In genomic region chr20:62364911-62365736, GRCh38 we compare ENCODE assay signal across 9 cellular contexts. TPM values are rescaled to one million over a fixed set of nuclear protein-coding genes. Genes with fewer than 3 reads are reported as not detected.
A peak's percentile ranks its signal among the peaks of the same experiment; 100 is the strongest.
DNase-seq lines count a peak whose midpoint lies in the region; ATAC-seq, FAIRE-seq and TF ChIP-seq lines count a peak whose summit lies in the region.
"Had no signal": no experiment of that assay in that cellular context is flagged by ENCODE, and none has a peak within 500 bp of the region (broad histone marks: within the 10 kb centered on the region; RNA-seq: fewer than 3 reads in every experiment).

No MANE protein-coding gene starts in this region.

- CTCF ChIA-PET in CD8-positive, alpha-beta memory T cell (lab: Charles Lee): interaction anchor here (1.9 kb wide), 1 partner anchor 18 kb away, joined by 5 read pairs; no protein-coding TSS in a partner anchor

- peaks cover 0 to 8% (median 2%) of the 10 kb centered on the region in 3 donors for H3K4me1 Mint-ChIP-seq in CD8-positive, alpha-beta memory T cell

- H3K9me3 Mint-ChIP-seq in CD8-positive, alpha-beta memory T cell: no peaks in the 10 kb centered on the region

- H3K36me3 Mint-ChIP-seq in CD8-positive, alpha-beta memory T cell: no peaks in the 10 kb centered on the region

- POLR2A ChIA-PET in CD8-positive, alpha-beta memory T cell (lab: Charles Lee): no interaction called here

- H3K4me3 Mint-ChIP-seq in CD8-positive, alpha-beta memory T cell: peak overlapping the region in 5 of 7 donors; percentile 36 to 73 (median 46)

- TF ChIP-seq CTCF in WERI-Rb-1 (IDR thresholded peaks at IDR 0.05; ENCODE audit: low read depth, low read length) (no peak), heart left ventricle (IDR thresholded peaks at IDR 0.05) (no peak), pancreas (IDR thresholded peaks at IDR 0.05) (no peak), GM20000 (IDR thresholded peaks at IDR 0.05; ENCODE audit: extremely low read depth, missing control alignments) (no peak)

- DNase-seq in CD8-positive, alpha-beta memory T cell: no peak
- DNase-seq in WERI-Rb-1 (peak; percentile 26), heart left ventricle (peak; percentile 65 to 87 (median 77)), pancreas (peak in 5 of 6 donors; percentile 17 to 77 (median 43)), GM20000 (ENCODE audit: low spot score) (no peak)
- no peak for DNase-seq in stimulated activated CD4-positive, alpha-beta T cell treated with anti-CD3 and anti-CD28 coated beads, Interleukin-15, amount 100 ng/mL, for 24 hours
- DNase-seq: NCI-H1930 had no signal

- peak; percentile 43 to 64 (median 63) for ATAC-seq in heart left ventricle
- peak in 2 of 4 donors; percentile 1 for ATAC-seq in pancreas
- ATAC-seq in GM19324 (IDR thresholded peaks at IDR 0.05; ENCODE audit: low FRiP score, unreplicated experiment): no peak
- no peak for ATAC-seq in HG03432 (IDR thresholded peaks at IDR 0.05; ENCODE audit: unreplicated experiment)

- no peaks in the 10 kb centered on the region for H3K9me3 ChIP-seq in CD8-positive, alpha-beta memory T cell (ENCODE audit: low read length)
- no peaks in the 10 kb centered on the region for H3K9me3 ChIP-seq in WERI-Rb-1 (ENCODE audit: severe bottlenecking)
- H3K9me3 ChIP-seq in heart left ventricle: no peaks in the 10 kb centered on the region
- no peaks in the 10 kb centered on the region for H3K9me3 ChIP-seq in pancreas

- H3K27ac ChIP-seq in CD8-positive, alpha-beta memory T cell (ENCODE audit: low read depth, low read length): no peak overlapping the region
- H3K27ac ChIP-seq in WERI-Rb-1 (peak overlapping the region; percentile 93), heart left ventricle (peak overlapping the region; percentile 84 to 97 (median 93)), pancreas (peak overlapping the region; percentile 27 to 64 (median 53))

- FAIRE-seq in pancreas (lab: Jason Lieb, UNC): no peak

- no peaks in the 10 kb centered on the region for H3K36me3 ChIP-seq in CD8-positive, alpha-beta memory T cell (ENCODE audit: insufficient read depth, low read length)
- H3K36me3 ChIP-seq in WERI-Rb-1 (peaks cover 27% of the 10 kb centered on the region), heart left ventricle (peaks cover 0 to 15% (median 0%) of the 10 kb centered on the region in 9 donors), pancreas (no peaks in the 10 kb centered on the region)

- H3K27me3 ChIP-seq in CD8-positive, alpha-beta memory T cell (ENCODE audit: insufficient read depth, low read length, poor library complexity, severe bottlenecking): peaks cover 22% of the 10 kb centered on the region
- no peaks in the 10 kb centered on the region for H3K27me3 ChIP-seq in WERI-Rb-1 (ENCODE audit: insufficient read depth, low read depth, severe bottlenecking)
- peaks cover 0 to 33% (median 0%) of the 10 kb centered on the region in 9 donors for H3K27me3 ChIP-seq in heart left ventricle
- no peaks in the 10 kb centered on the region for H3K27me3 ChIP-seq in pancreas

- H3K27ac Mint-ChIP-seq in CD8-positive, alpha-beta memory T cell: no peak overlapping the region

- intact Hi-C loops in heart left ventricle (cut with DNase I) (loop anchor here in 1 of 10 donors (5.0 kb wide), 1 partner anchor 63 kb away; the partner anchor contains the start of gene ADRM1), pancreas (cut with DNase I) (no loop called here)

- peaks cover 18% of the 10 kb centered on the region for H3K4me1 ChIP-seq in CD8-positive, alpha-beta memory T cell (ENCODE audit: insufficient read depth, low read length)
- H3K4me1 ChIP-seq in heart left ventricle (peaks cover 22 to 95% (median 84%) of the 10 kb centered on the region in 12 donors), pancreas (peaks cover 21 to 29% (median 25%) of the 10 kb centered on the region in 3 donors)

- no peak overlapping the region for H3K4me3 ChIP-seq in CD8-positive, alpha-beta memory T cell (ENCODE audit: low read length)
- H3K4me3 ChIP-seq in WERI-Rb-1 (ENCODE audit: low read depth, low read length) (peak overlapping the region; percentile 83; the same call in 1 of the 2 replicates), heart left ventricle (peak overlapping the region in 11 of 12 donors; percentile 75 to 97 (median 91)), pancreas (peak overlapping the region in 2 of 4 donors; percentile 89 to 94)

- 33 to 42% (median 36%) methylated on average over 25 to 27 of the region's 27 CpGs for WGBS in heart left ventricle, 4 donors
- WGBS in pancreas, 2 donors: 39 to 46% methylated on average over 27 of the region's 27 CpGs

- TF ChIP-seq POLR2A in heart left ventricle (IDR thresholded peaks at IDR 0.05): peak in 1 of 2 donors; percentile 14

- H3K27me3 Mint-ChIP-seq in CD8-positive, alpha-beta memory T cell: peaks cover 19 to 32% of the 10 kb centered on the region in 2 donors

RNA-seq across cellular contexts. Expression of gene LAMA5, which starts 2.0 kb away (rescaled TPM):
- under 1 TPM; 0.13 to 0.78 TPM for total RNA-seq in CD8-positive, alpha-beta memory T cell
- polyA plus RNA-seq in CD8-positive, alpha-beta memory T cell: not detected
- total RNA-seq in heart left ventricle: 100 to 1,000 TPM in 1 of 9 donors, 10 to 100 TPM in 8; 57.4 to 107 (median 73.6) TPM
- 100 to 1,000 TPM in 1 of 2 donors, 10 to 100 TPM in 1; 72.0 to 128 TPM for polyA plus RNA-seq in heart left ventricle
- total RNA-seq in pancreas: 10 to 100 TPM; 43.6 to 89.5 (median 59.4) TPM
- polyA plus RNA-seq in pancreas: 100 to 1,000 TPM; 259 to 344 TPM

RNA-seq across cellular contexts. Expression of gene RPS21, which starts 21.8 kb away (rescaled TPM):
- 1,000 to 10,000 TPM; 2,034 to 2,072 TPM for total RNA-seq in CD8-positive, alpha-beta memory T cell
- 2,161 TPM for polyA plus RNA-seq in CD8-positive, alpha-beta memory T cell
- total RNA-seq in heart left ventricle (100 to 1,000 TPM; 434 to 831 (median 670) TPM), pancreas (1,000 to 10,000 TPM in 2 of 6 donors, 100 to 1,000 TPM in 4; 662 to 1,102 (median 850) TPM)
- polyA plus RNA-seq in heart left ventricle (1,000 to 10,000 TPM; 1,943 to 3,051 TPM), pancreas (1,000 to 10,000 TPM; 2,124 to 2,141 TPM)

RNA-seq across cellular contexts. Expression of gene CABLES2, which starts 42.0 kb away (rescaled TPM):
- 1 to 10 TPM; 8.6 to 9.2 TPM for total RNA-seq in CD8-positive, alpha-beta memory T cell
- polyA plus RNA-seq in CD8-positive, alpha-beta memory T cell: 3.2 TPM
- total RNA-seq in heart left ventricle (10 to 100 TPM in 2 of 9 donors, 1 to 10 TPM in 7; 6.1 to 12.0 (median 8.8) TPM), pancreas (1 to 10 TPM; 1.4 to 2.3 (median 1.9) TPM)
- polyA plus RNA-seq in heart left ventricle (10 to 100 TPM in 1 of 2 donors, 1 to 10 TPM in 1; 2.9 to 10.7 TPM), pancreas (1 to 10 TPM; 1.5 to 2.9 TPM)

Comparison
In these comparisons a context has a peak if more than half of its experiments do, and no peak if none do; other contexts are left out.
1. DNase-seq: peak in WERI-Rb-1 (single experiment), heart left ventricle (5 of 5) and pancreas (5 of 6); none in CD8-positive, alpha-beta memory T cell (0 of 5), GM20000 (single experiment) and stimulated activated CD4-positive, alpha-beta T cell treated with anti-CD3 and anti-CD28 coated beads, Interleukin-15, amount 100 ng/mL, for 24 hours (single experiment).
2. ATAC-seq: peak in heart left ventricle (4 of 4); none in GM19324 (single experiment) and HG03432 (single experiment).
3. RNA of gene LAMA5, which starts 2.0 kb away (total RNA-seq): 57.4 to 107 TPM in heart left ventricle and 43.6 to 89.5 TPM in pancreas; 0.13 to 0.78 TPM in CD8-positive, alpha-beta memory T cell; every median in the first group is over 10 times any median in the second.